ENCODE assay signal across 8 cellular contexts in the genomic region with DNA sequence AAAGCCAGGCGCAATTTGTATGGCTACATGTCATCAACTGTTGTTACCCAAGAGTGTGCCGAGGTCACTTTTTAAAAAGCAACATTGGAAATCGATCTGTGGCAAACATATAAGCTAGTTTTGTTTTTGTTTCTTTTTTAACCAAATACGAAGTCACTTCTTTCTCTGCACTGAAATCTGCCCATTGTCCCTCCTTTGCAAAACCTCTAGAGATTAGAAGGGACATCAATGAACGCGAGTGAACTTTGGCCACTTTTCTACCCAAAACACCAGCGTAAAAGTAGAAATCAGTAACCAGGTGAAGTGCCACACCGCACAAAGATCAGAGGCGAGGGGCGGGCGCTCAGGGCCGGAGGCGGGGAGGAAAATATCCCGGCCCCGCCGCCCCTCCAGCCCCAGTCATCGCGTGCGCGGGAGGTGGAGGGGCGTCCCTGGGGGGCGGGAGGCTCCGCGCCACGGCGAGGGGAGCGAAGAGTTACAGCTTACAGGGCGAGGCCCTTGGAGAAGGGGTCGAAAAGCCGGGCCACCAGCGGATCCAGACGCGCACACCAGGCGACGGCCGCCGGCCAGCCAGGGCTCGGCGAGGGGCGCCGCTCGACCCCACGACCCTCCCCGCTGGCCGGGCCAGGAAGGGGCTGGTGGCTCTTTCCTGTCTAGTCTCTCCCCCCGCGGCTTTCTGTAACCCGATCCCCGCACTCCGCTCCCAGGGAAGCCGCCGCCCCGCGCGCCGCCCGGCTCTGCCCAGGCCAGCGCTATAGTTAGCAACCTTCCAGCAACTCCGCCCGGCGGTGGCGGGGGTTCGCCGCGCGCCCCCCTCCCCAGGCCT. TPM values are rescaled to one million over a fixed set of nuclear protein-coding genes. Genes with fewer than 3 reads are reported as not detected.
DNase-seq lines count a peak whose midpoint lies in the region; ATAC-seq, FAIRE-seq and TF ChIP-seq lines count a peak whose summit lies in the region.

No MANE protein-coding gene starts in this region.

- peaks cover 3 to 24% of the 10 kb centered on the region in 2 experiments; a peak in 3 of 4 replicates for H3K79me1 ChIP-seq in IMR-90 (ENCODE audit: low read depth in 1 of 2, low read length in 2 of 2)

- H3K27ac ChIP-seq in IMR-90 (ENCODE audit: insufficient read depth, low read length): peak overlapping the region; percentile 100
- H3K27ac ChIP-seq in K562 (ENCODE audit: extremely low read depth, low read depth, low read length): no peak overlapping the region
- peak overlapping the region; percentile 82 to 95 (median 91) for H3K27ac ChIP-seq in spleen

- TF ChIP-seq EP300 in K562 (IDR thresholded peaks at IDR 0.05; ENCODE audit: low read length): no peak

- intact Hi-C loops in IMR-90 (cut with micrococcal nuclease) (loop anchor here (1.0 to 10.0 kb wide), 12 partner anchors 65 to 672 kb away; a partner anchor contains a TSS), K562 (cut with micrococcal nuclease) (no loop called here), spleen (cut with DNase I; ENCODE audit: low total_unique reads) (no loop called here)

- peak overlapping the region; percentile 95 for H3K56ac ChIP-seq in IMR-90 (ENCODE audit: extremely low read depth, insufficient read depth, low read length)

- no peaks in the 10 kb centered on the region for H3K79me2 ChIP-seq in K562 (ENCODE audit: control insufficient read depth, insufficient read depth, low read length)

- peak overlapping the region; percentile 95 for H2BK5ac ChIP-seq in IMR-90 (ENCODE audit: low read depth, low read length, poor library complexity, severe bottlenecking)

- H2BK120ac ChIP-seq in IMR-90 (ENCODE audit: low read depth, low read length): peak overlapping the region; percentile 89

- H2BK15ac ChIP-seq in IMR-90 (ENCODE audit: low read depth, low read length): peak overlapping the region; percentile 69; the same call in 2 of the 3 replicates

- peak overlapping the region; percentile 100 for H3K9ac ChIP-seq in IMR-90 (ENCODE audit: low read depth, low read length)
- no peak overlapping the region for H3K9ac ChIP-seq in K562 (ENCODE audit: insufficient read depth in 1 of 2, low read depth in 2 of 2, low read length in 2 of 2)

- 0% methylated on average over 11 of the region's 66 CpGs; no CpG with 5 or more reads in 1 of the 2 experiments for WGBS in IMR-90 (ENCODE audit: extremely low coverage in 2 of 2, insufficient read length in 1 of 2), 2 experiments
- WGBS in K562 (ENCODE audit: insufficient coverage, low coverage, missing lambda C conversion rate): 1% methylated on average over 55 of the region's 66 CpGs
- WGBS in spleen, 5 donors: 2 to 5% (median 3%) methylated on average over 39 to 66 of the region's 66 CpGs

- DNase-seq in Daoy (ENCODE audit: low read depth) (peak; percentile 87), IMR-90 (peak; percentile 67), T1000 (lab: John Stamatoyannopoulos, UW) (peak; percentile 51), K562 (ENCODE audit: extremely low read depth in 1 of 4, low spot score in 3 of 4) (peak; percentile 12 to 23 (median 18)), spleen (peak; percentile 86)

- H3K4me3 ChIP-seq in IMR-90 (ENCODE audit: insufficient read depth, low read depth, low read length): peak overlapping the region; percentile 98
- no peak overlapping the region for H3K4me3 ChIP-seq in K562
- peak overlapping the region; percentile 85 for H3K4me3 ChIP-seq in iPS-18c (ENCODE audit: insufficient read depth, low read depth, low read length)
- peak overlapping the region; percentile 53 to 85 (median 74) for H3K4me3 ChIP-seq in spleen

- H3K4me1 ChIP-seq in IMR-90 (ENCODE audit: control insufficient read depth, insufficient read depth, low read length): peaks cover 5% of the 10 kb centered on the region
- H3K4me1 ChIP-seq in K562 (replicated peaks in 1 of 2; ENCODE audit: control insufficient read depth in 2 of 2, insufficient read depth in 2 of 2, low read length in 2 of 2): peaks cover 0 to 13% of the 10 kb centered on the region in 2 experiments; a peak in 2 of 5 replicates
- H3K4me1 ChIP-seq in spleen: peaks cover 0 to 61% (median 22%) of the 10 kb centered on the region in 6 donors

- peak overlapping the region; percentile 86 for H3K4me2 ChIP-seq in IMR-90 (ENCODE audit: low read depth, low read length)
- no peak overlapping the region for H3K4me2 ChIP-seq in K562 (ENCODE audit: insufficient read depth, low read length)

- TF ChIP-seq POLR2A in IMR-90 (IDR thresholded peaks at IDR 0.05; ENCODE audit: low read depth, low read length) (peak; percentile 75), K562 (conservative IDR thresholded peaks at IDR 0.05) (no peak), spleen (IDR thresholded peaks at IDR 0.05) (peak in 1 of 3 donors; percentile 30), GM18505 (IDR thresholded peaks at IDR 0.05; ENCODE audit: borderline replicate concordance, extremely low read depth, insufficient read depth, insufficient read length) (no peak)

- H3K36me3 ChIP-seq in IMR-90 (ENCODE audit: control insufficient read depth, insufficient read depth, low read length) (no peaks in the 10 kb centered on the region), K562 (ENCODE audit: control insufficient read depth, insufficient read depth, low read length) (no peaks in the 10 kb centered on the region), spleen (no peaks in the 10 kb centered on the region)

- no peaks in the 10 kb centered on the region for H3K27me3 ChIP-seq in IMR-90 (ENCODE audit: control insufficient read depth, insufficient read depth, low read length)
- H3K27me3 ChIP-seq in K562 (ENCODE audit: control insufficient read depth in 2 of 2, insufficient read depth in 2 of 2, low read length in 2 of 2): peaks cover 6 to 12% of the 10 kb centered on the region in 2 experiments; a peak in 3 of 5 replicates
- H3K27me3 ChIP-seq in spleen (replicated peaks in 1 of 7): peaks cover 0 to 42% (median 5%) of the 10 kb centered on the region in 7 donors

- TF ChIP-seq RAD21 in IMR-90 (IDR thresholded peaks at IDR 0.05; ENCODE audit: low read length): no peak; the same call in none of the 2 replicates
- TF ChIP-seq RAD21 in K562 (CRISPR knock-in tag; conservative IDR thresholded peaks at IDR 0.05 in 1 of 2, IDR thresholded peaks at IDR 0.05 in 1 of 2): no peak

- H2AFZ ChIP-seq in IMR-90 (replicated peaks; ENCODE audit: low read length, poor library complexity): peak overlapping the region; percentile 97
- no peak overlapping the region for H2AFZ ChIP-seq in K562 (ENCODE audit: low read depth, low read length)

- H4K8ac ChIP-seq in IMR-90 (ENCODE audit: low read depth in 2 of 2, low read length in 2 of 2): peak overlapping the region; percentile 84 to 91

- H3K9me1 ChIP-seq in IMR-90 (ENCODE audit: insufficient read depth, low read length) (no peaks in the 10 kb centered on the region), K562 (ENCODE audit: control insufficient read depth, insufficient read depth, low read length) (no peaks in the 10 kb centered on the region)

- peak overlapping the region; percentile 94 for H4K91ac ChIP-seq in IMR-90 (ENCODE audit: insufficient read depth, low read depth, low read length)

- H3K14ac ChIP-seq in IMR-90 (replicated peaks; ENCODE audit: low read depth, low read length): peak overlapping the region; percentile 100

- no peak for FAIRE-seq in K562 (lab: Jason Lieb, UNC)

- peaks cover 16% of the 10 kb centered on the region; the same call in 1 of the 2 replicates for H4K20me1 ChIP-seq in IMR-90 (ENCODE audit: insufficient read depth, low read length)
- H4K20me1 ChIP-seq in K562 (replicated peaks; ENCODE audit: control insufficient read depth, insufficient read depth, low read length): no peaks in the 10 kb centered on the region

- TSS peak; percentile 76 for BruUV-seq in IMR-90 (replicated peaks; lab: Mats Ljungman, UMichigan)
- BruUV-seq in K562 (replicated peaks; lab: Mats Ljungman, UMichigan): no TSS peak

- CTCF ChIA-PET in IMR-90 (lab: Yijun Ruan, JAX): no interaction called here
- CTCF ChIA-PET in K562 (lab: Yijun Ruan, JAX; ENCODE audit: low intra/inter-chr PET ratio): interaction anchor here (0.6 kb wide), 1 partner anchor 769 kb away, joined by 4 read pairs; no protein-coding TSS in a partner anchor

- H3K23ac ChIP-seq in IMR-90 (ENCODE audit: low read depth, low read length): peak overlapping the region; percentile 95

- POLR2A ChIA-PET in IMR-90 (lab: Charles Lee; ENCODE audit: unreplicated experiment) (interaction anchor here (0.5 to 0.7 kb wide), 3 partner anchors 12 to 473 kb away, joined by 3 to 10 read pairs (median 3); no protein-coding TSS in a partner anchor), K562 (lab: Yijun Ruan, JAX) (interaction anchor here (0.8 kb wide), 1 partner anchor 493 kb away, joined by 3 read pairs; no protein-coding TSS in a partner anchor)

- peak overlapping the region; percentile 82 for H4K5ac ChIP-seq in IMR-90 (ENCODE audit: low read depth, low read length)

- peak overlapping the region; percentile 40; the same call in 1 of the 2 replicates for H2BK20ac ChIP-seq in IMR-90 (ENCODE audit: low read depth, low read length)

- ATAC-seq in IMR-90 (ENCODE audit: low read depth) (peak; percentile 83), K562 (peak; percentile 89), GM19035 (IDR thresholded peaks at IDR 0.05; ENCODE audit: unreplicated experiment) (no peak), GM18505 (IDR thresholded peaks at IDR 0.05; ENCODE audit: unreplicated experiment) (no peak)

- no peaks in the 10 kb centered on the region for H3K9me3 ChIP-seq in IMR-90 (ENCODE audit: control insufficient read depth, insufficient read depth, low read length)
- H3K9me3 ChIP-seq in K562 (replicated peaks; ENCODE audit: control insufficient read depth, insufficient read depth, low read depth, low read length): no peaks in the 10 kb centered on the region
- no peaks in the 10 kb centered on the region for H3K9me3 ChIP-seq in iPS-18c (ENCODE audit: control insufficient read depth, insufficient read depth, low read length)
- H3K9me3 ChIP-seq in spleen: no peaks in the 10 kb centered on the region

- no peak for TF ChIP-seq CTCF in IMR-90 (conservative IDR thresholded peaks at IDR 0.05; ENCODE audit: low read depth, low read length)
- no peak for TF ChIP-seq CTCF in K562 (IDR thresholded peaks at IDR 0.05 in 2 of 3, conservative IDR thresholded peaks at IDR 0.05 in 1 of 3; ENCODE audit: insufficient read depth in 2 of 3, low read depth in 1 of 3, low read length in 3 of 3)
- no peak for TF ChIP-seq CTCF in spleen (IDR thresholded peaks at IDR 0.05 in 8 of 11, conservative IDR thresholded peaks at IDR 0.05 in 3 of 11)

- dilution Hi-C loops in IMR-90 (cut with HindIII; ENCODE audit: low sequenced_read_pairs, unreplicated experiment): no loop called here

- H3K4ac ChIP-seq in IMR-90 (ENCODE audit: low read depth, low read length): peak overlapping the region; percentile 98

- peak overlapping the region; percentile 85 for H2AK5ac ChIP-seq in IMR-90 (ENCODE audit: low read depth, low read length)

- peak overlapping the region; percentile 99 for H2AK9ac ChIP-seq in IMR-90 (replicated peaks; ENCODE audit: low read depth, low read length, poor library complexity)

- peak overlapping the region; percentile 97 for H3K18ac ChIP-seq in IMR-90 (ENCODE audit: low read depth, low read length)

- in situ Hi-C loops in IMR-90 (cut with MboI; ENCODE audit: low sequenced_read_pairs) (loop anchor here (5.0 kb wide), 1 partner anchor 480 kb away; no protein-coding TSS in a partner anchor), K562 (cut with MboI) (no loop called here)

RNA-seq across cellular contexts. Expression of a gene that starts 1.0 kb away (rescaled TPM):
- total RNA-seq in Daoy (2014; rRNA removed; shearing (Covaris generic)): 67.2 and 73.3 TPM in 2 replicates
- total RNA-seq in IMR-90 (2012; rRNA removed) (64.9 and 73.6 TPM in 2 replicates), K562 (2014; rRNA removed) (not detected in 2 replicates), K562 (2014; rRNA removed; fragmentation: Illumina TruSeq; extraction: Trizol) (0.04 TPM in 1 of 2 replicates, not detected in the other), K562 (2015; rRNA removed; fragmentation: Illumina TruSeq; extraction: Trizol) (not detected in 2 replicates), K562 (2021) (0.09 and 0.38 TPM in 2 replicates), spleen (100 to 1,000 TPM in 6 of 7 donors, 10 to 100 TPM in 1; 86.2 to 151 (median 124) TPM)
- polyA plus RNA-seq in IMR-90 (2012; rRNA removed) (43.5 and 45.9 TPM in 2 replicates), K562 (2011; rRNA removed) (0.11 and 0.31 TPM in 2 replicates), K562 (2014; fragmentation: Illumina TruSeq; extraction: Trizol) (not detected in 2 replicates), K562 (2014; fragmentation: Nextera tagmentation; extraction: Ambion mirVana) (not detected), K562 (2014; rRNA removed) (0.07 TPM in 1 of 2 replicates, not detected in the other), spleen (10 to 100 TPM; 18.8 to 33.3 (median 19.9) TPM)
- polyA plus RNA-seq in IMR-90 (2012; cell fraction: cytosol; rRNA removed): 12.0 and 17.3 TPM in 2 replicates
- polyA plus RNA-seq in IMR-90 (2012; cell fraction: nucleus; rRNA removed; ENCODE audit: low replicate concordance): 21.4 and 98.7 TPM in 2 replicates
- 0.69 TPM in 1 of 2 replicates, not detected in the other for total RNA-seq in K562 (2011; cell fraction: chromatin; rRNA removed; ENCODE audit: low replicate concordance)
- total RNA-seq in K562 (2011; cell fraction: nucleolus; rRNA removed): 0.50 TPM in 1 of 2 replicates, not detected in the other
- total RNA-seq in K562 (2011; cell fraction: nucleoplasm; rRNA removed): 0.22 and 0.38 TPM in 2 replicates
- polyA plus RNA-seq in K562 (2011; cell fraction: cytosol; rRNA removed): 0.03 and 0.25 TPM in 2 replicates
- polyA plus RNA-seq in K562 (2011; cell fraction: nucleus; rRNA removed): 0.15 and 0.17 TPM in 2 replicates
- 0.05 and 0.06 TPM in 2 replicates for polyA plus RNA-seq in K562 (2012)
- 0.06 and 0.70 TPM in 2 replicates for polyA minus RNA-seq in K562 (2011; rRNA and poly(A)+ RNA removed)
- polyA minus RNA-seq in K562 (2011; cell fraction: cytosol; rRNA and poly(A)+ RNA removed): not detected in 2 replicates
- polyA minus RNA-seq in K562 (2011; cell fraction: nucleus; rRNA and poly(A)+ RNA removed): 0.13 and 0.56 TPM in 2 replicates

Comparison
In these comparisons a context has a peak if more than half of its experiments do, and no peak if none do; other contexts are left out.
1. DNase-seq: peak in every context shown above with its lines; median percentile 87 in Daoy; 86 in spleen; 67 in IMR-90; 51 in T1000; 18 in K562.
2. ATAC-seq: peak in IMR-90 (single experiment) and K562 (single experiment); none in GM19035 (single experiment) and GM18505 (single experiment).
3. RNA of a gene that starts 1.0 kb away (total RNA-seq): 86.2 to 151 TPM in spleen, 67.2 to 73.3 TPM in Daoy and 64.9 to 73.6 TPM in IMR-90; 0.04 to 0.69 TPM in K562; every median in the first group is over 10 times any median in the second.